Comparison of ENCODE assay signal across 1 cellular context in genomic region chr3:47407896-47408838, GRCh38.
TF ChIP-seq lines count a peak whose summit lies in the region.

No MANE protein-coding gene starts in this region.

TF ChIP-seq in K562, 482 proteins besides CTCF, POLR2A, EP300 and RAD21:
- TF ChIP-seq EGR1 (conservative IDR thresholded peaks at IDR 0.05) (peak; percentile 23), NR2C1 (IDR thresholded peaks at IDR 0.05) (no peak), NR2C1 (tag; IDR thresholded peaks at IDR 0.05) (no peak), ELF1 (tag; IDR thresholded peaks at IDR 0.05) (no peak), USF2 (CRISPR knock-in tag; IDR thresholded peaks at IDR 0.05) (no peak), POLR2G (IDR thresholded peaks at IDR 0.05; ENCODE audit: low read depth, low read length) (peak; percentile 24), BCOR (IDR thresholded peaks at IDR 0.05) (no peak), PHF8 (IDR thresholded peaks at IDR 0.05; ENCODE audit: borderline replicate concordance, low read length) (no peak), COPS2 (conservative IDR thresholded peaks at IDR 0.05) (no peak), YY1 (IDR thresholded peaks at IDR 0.05; ENCODE audit: borderline replicate concordance in 1 of 3, control insufficient read depth in 1 of 3, extremely low read depth in 1 of 3, insufficient read depth in 3 of 3, insufficient read length in 1 of 3, insufficient replicate concordance in 2 of 3, low read depth in 1 of 3, low read length in 2 of 3) (no peak), HINFP (tag; conservative IDR thresholded peaks at IDR 0.05; ENCODE audit: low read depth) (no peak), FOXJ2 (tag; IDR thresholded peaks at IDR 0.05) (no peak), E4F1 (CRISPR knock-in tag; IDR thresholded peaks at IDR 0.05; ENCODE audit: borderline replicate concordance) (no peak)
